Comparison of ENCODE assay signal across 19 cellular contexts in the genomic region with DNA sequence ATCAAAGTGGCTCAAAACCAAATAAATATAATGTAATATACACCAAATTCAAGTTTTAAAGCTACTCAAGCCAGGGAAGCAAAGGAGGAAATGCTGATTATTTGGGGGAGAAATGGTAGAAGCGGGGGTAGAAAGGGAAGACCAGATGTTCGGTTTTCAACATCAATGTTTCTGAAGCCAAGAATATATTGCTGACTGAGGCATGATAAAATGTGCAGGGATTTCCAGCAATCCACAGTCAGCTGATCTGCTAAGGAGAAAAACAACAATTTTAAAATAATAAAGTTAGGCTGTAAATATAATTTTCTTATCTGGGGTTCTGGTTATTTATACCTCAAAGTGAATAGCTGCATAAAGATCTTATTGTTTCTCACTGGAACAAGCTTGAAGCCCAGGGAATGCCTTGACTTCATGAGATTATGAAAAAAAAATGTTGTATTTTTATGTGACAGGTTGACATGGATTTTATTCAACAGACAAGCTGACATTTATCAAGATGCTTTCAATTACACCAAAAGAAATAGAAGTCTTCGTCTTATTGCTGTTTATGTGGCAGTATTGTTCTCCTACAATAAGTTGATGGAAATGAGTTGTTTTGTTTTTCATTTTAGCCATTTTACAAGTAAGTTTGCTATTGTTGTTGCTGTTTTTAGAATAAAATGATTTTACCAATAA. TPM values are rescaled to one million over a fixed set of nuclear protein-coding genes. Genes with fewer than 3 reads are reported as not detected.
"Had no signal": no experiment of that assay in that cellular context is flagged by ENCODE, and none has a peak within 500 bp of the region (broad histone marks: within the 10 kb centered on the region; RNA-seq: fewer than 3 reads in every experiment).

No MANE protein-coding gene starts in this region.

- H3K4me3 ChIP-seq: adrenal gland, cardiac muscle cell, colonic mucosa, lower lobe of right lung, neural progenitor cell, pancreas, sigmoid colon, thyroid gland, vagina had no signal

- H3K9me3 Mint-ChIP-seq: activated CD4-positive, alpha-beta memory T cell treated with anti-CD3 and anti-CD28 coated beads, Interleukin-2, amount 10 ng/mL, durations not matched to agents 7 days and 5 days; activated T-cell treated with anti-CD3 and anti-CD28 coated beads, Interleukin-2, amount 50 U/mL, for 4 hours; neural progenitor cell had no signal

- H3K9ac ChIP-seq: neural progenitor cell had no signal

- H3K4me1 Mint-ChIP-seq: activated CD4-positive, alpha-beta memory T cell treated with anti-CD3 and anti-CD28 coated beads, Interleukin-2, amount 10 ng/mL, durations not matched to agents 7 days and 5 days; activated CD4-positive, alpha-beta T cell treated with anti-CD3 and anti-CD28 coated beads for 36 hours; T-helper 17 cell had no signal

- H3K4me3 Mint-ChIP-seq: activated CD4-positive, alpha-beta memory T cell treated with anti-CD3 and anti-CD28 coated beads, Interleukin-2, amount 10 ng/mL, durations not matched to agents 7 days and 5 days; activated CD4-positive, alpha-beta T cell treated with anti-CD3 and anti-CD28 coated beads for 36 hours; activated T-cell treated with anti-CD3 and anti-CD28 coated beads, Interleukin-2, amount 50 U/mL, for 4 hours; neural progenitor cell; T-helper 17 cell had no signal

- H3K27me3 ChIP-seq: adrenal gland, cardiac muscle cell, colonic mucosa, neural progenitor cell, pancreas, sigmoid colon, thyroid gland, vagina had no signal

- H3K36me3 ChIP-seq: adrenal gland, cardiac muscle cell, colonic mucosa, lower lobe of right lung, neural progenitor cell, pancreas, sigmoid colon, thyroid gland, vagina had no signal

- H3K27ac ChIP-seq: adrenal gland, cardiac muscle cell, colonic mucosa, lower lobe of right lung, neural progenitor cell, pancreas, thyroid gland, vagina had no signal

- H2AFZ ChIP-seq: neural progenitor cell had no signal

- H3K36me3 Mint-ChIP-seq: neural progenitor cell had no signal

- H3K27ac Mint-ChIP-seq: activated CD4-positive, alpha-beta memory T cell treated with anti-CD3 and anti-CD28 coated beads, Interleukin-2, amount 10 ng/mL, durations not matched to agents 7 days and 5 days; activated CD4-positive, alpha-beta T cell treated with anti-CD3 and anti-CD28 coated beads for 36 hours; neural progenitor cell; T-helper 17 cell had no signal

- H3K4me1 ChIP-seq: colonic mucosa, lower lobe of right lung, pancreas, thyroid gland had no signal

- DNase-seq: activated CD4-positive, alpha-beta memory T cell treated with anti-CD3 and anti-CD28 coated beads, Interleukin-2, amount 10 ng/mL, durations not matched to agents 7 days and 5 days; activated CD4-positive, alpha-beta T cell treated with anti-CD3 and anti-CD28 coated beads for 36 hours; activated effector memory CD4-positive, alpha-beta T cell treated with Interleukin-2 at 50 U/mL for 16 hours; activated naive CD4-positive, alpha-beta T cell treated with anti-CD3 and anti-CD28 coated beads, Interleukin-2, amount 50 U/mL, for 16 hours; activated T-cell treated with anti-CD3 and anti-CD28 coated beads, Interleukin-2, amount 50 U/mL, for 4 hours; adrenal gland; colonic mucosa; kidney glomerular epithelial cell; lower lobe of right lung; midbrain; pancreas; sigmoid colon; stimulated activated CD4-positive, alpha-beta T cell treated with anti-CD3 and anti-CD28 coated beads, Interleukin-12 subunit alpha, Interleukin-12 subunit beta, amount 100 ng/mL, for 4 hours; stimulated activated CD4-positive, alpha-beta T cell treated with anti-CD3 and anti-CD28 coated beads, Interleukin-2, amount 100 ng/mL, for 24 hours; T-helper 17 cell; thyroid gland had no signal

- H3K9me3 ChIP-seq: adrenal gland, colonic mucosa, lower lobe of right lung, pancreas, sigmoid colon, thyroid gland, vagina had no signal

- H3K4me2 ChIP-seq: neural progenitor cell had no signal

- H3K27me3 Mint-ChIP-seq: activated CD4-positive, alpha-beta memory T cell treated with anti-CD3 and anti-CD28 coated beads, Interleukin-2, amount 10 ng/mL, durations not matched to agents 7 days and 5 days had no signal

RNA-seq across cellular contexts. Expression of gene BMPER, which starts 28.6 kb away (rescaled TPM):
- total RNA-seq: activated CD4-positive, alpha-beta memory T cell treated with anti-CD3 and anti-CD28 coated beads, Interleukin-2, amount 10 ng/mL, durations not matched to agents 7 days and 5 days; activated CD4-positive, alpha-beta T cell treated with anti-CD3 and anti-CD28 coated beads for 36 hours had no signal
